In genomic region chr1:161059293-161059692, GRCh38 we compare ENCODE assay signal across 27 cellular contexts. TPM values are rescaled to one million over a fixed set of nuclear protein-coding genes. Genes with fewer than 3 reads are reported as not detected.
DNase-seq lines count a peak whose midpoint lies in the region; ATAC-seq, FAIRE-seq and TF ChIP-seq lines count a peak whose summit lies in the region.
"Had no signal": no experiment of that assay in that cellular context is flagged by ENCODE, and none has a peak within 500 bp of the region (broad histone marks: within the 10 kb centered on the region; RNA-seq: fewer than 3 reads in every experiment).

No MANE protein-coding gene starts in this region.

- H3K36me3 ChIP-seq in IMR-90 (ENCODE audit: control insufficient read depth, insufficient read depth, low read length) = no peaks in the 10 kb centered on the region
- no peaks in the 10 kb centered on the region for H3K36me3 ChIP-seq in K562 (ENCODE audit: control insufficient read depth, insufficient read depth, low read length)
- peaks cover 95% of the 10 kb centered on the region for H3K36me3 ChIP-seq in neutrophil
- peaks cover 0 to 11% (median 2%) of the 10 kb centered on the region in 4 donors for H3K36me3 ChIP-seq in upper lobe of left lung

- H2BK5ac ChIP-seq in IMR-90 (ENCODE audit: low read depth, low read length, poor library complexity, severe bottlenecking) = no peak overlapping the region

- H4K8ac ChIP-seq in IMR-90 (ENCODE audit: low read depth in 2 of 2, low read length in 2 of 2) = no peak overlapping the region

- H2AFZ ChIP-seq in IMR-90 (replicated peaks; ENCODE audit: low read length, poor library complexity) (peak overlapping the region; percentile 32), K562 (ENCODE audit: low read depth, low read length) (peak overlapping the region; percentile 46)

- H2BK20ac ChIP-seq in IMR-90 (ENCODE audit: low read depth, low read length) = no peak overlapping the region

- no peak overlapping the region for H3K4me3 Mint-ChIP-seq in activated CD4-positive, alpha-beta T cell treated with anti-CD3 and anti-CD28 coated beads for 36 hours

- H3K9me3 ChIP-seq in IMR-90 (ENCODE audit: control insufficient read depth, insufficient read depth, low read length) = no peaks in the 10 kb centered on the region
- no peaks in the 10 kb centered on the region for H3K9me3 ChIP-seq in K562 (replicated peaks; ENCODE audit: control insufficient read depth, insufficient read depth, low read depth, low read length)
- H3K9me3 ChIP-seq in neutrophil = no peaks in the 10 kb centered on the region
- no peaks in the 10 kb centered on the region for H3K9me3 ChIP-seq in upper lobe of left lung
- H3K9me3 ChIP-seq: heart right ventricle, mucosa of descending colon had no signal

- no peak overlapping the region for H3K27ac ChIP-seq in IMR-90 (ENCODE audit: insufficient read depth, low read length)
- H3K27ac ChIP-seq in K562 (ENCODE audit: extremely low read depth, low read depth, low read length) = no peak overlapping the region
- H3K27ac ChIP-seq in neutrophil = peak overlapping the region; percentile 65
- H3K27ac ChIP-seq in upper lobe of left lung = no peak overlapping the region
- H3K27ac ChIP-seq: heart right ventricle had no signal

- H2BK15ac ChIP-seq in IMR-90 (ENCODE audit: low read depth, low read length) = no peak overlapping the region

- H3K4ac ChIP-seq in IMR-90 (ENCODE audit: low read depth, low read length) = no peak overlapping the region

- no peaks in the 10 kb centered on the region for H3K79me2 ChIP-seq in K562 (ENCODE audit: control insufficient read depth, insufficient read depth, low read length)

- POLR2A ChIA-PET in activated CD4-positive, alpha-beta T cell treated with anti-CD3 and anti-CD28 coated beads for 36 hours (lab: Charles Lee) = interaction anchor here (1.3 kb wide), 1 partner anchor 13 kb away, joined by 10 read pairs; the partner anchor contains the start of gene USF1
- POLR2A ChIA-PET in IMR-90 (lab: Charles Lee; ENCODE audit: unreplicated experiment) (no interaction called here), K562 (lab: Yijun Ruan, JAX) (interaction anchor here (1.0 to 1.2 kb wide), 2 partner anchors 12 to 14 kb away, joined by 6 to 7 read pairs; partner anchors contain the start of gene USF1)

- no peak overlapping the region for H4K5ac ChIP-seq in IMR-90 (ENCODE audit: low read depth, low read length)

- H3K56ac ChIP-seq in IMR-90 (ENCODE audit: extremely low read depth, insufficient read depth, low read length) = no peak overlapping the region

- H3K27me3 ChIP-seq in IMR-90 (ENCODE audit: control insufficient read depth, insufficient read depth, low read length) (peaks cover 4% of the 10 kb centered on the region), K562 (ENCODE audit: control insufficient read depth in 2 of 2, insufficient read depth in 2 of 2, low read length in 2 of 2) (no peaks in the 10 kb centered on the region; a peak in 1 of 5 replicates), neutrophil (no peaks in the 10 kb centered on the region), upper lobe of left lung (no peaks in the 10 kb centered on the region)

- H3K27me3 Mint-ChIP-seq in activated CD4-positive, alpha-beta T cell treated with anti-CD3 and anti-CD28 coated beads for 36 hours = no peaks in the 10 kb centered on the region

- H3K9me1 ChIP-seq in IMR-90 (ENCODE audit: insufficient read depth, low read length) (no peaks in the 10 kb centered on the region), K562 (ENCODE audit: control insufficient read depth, insufficient read depth, low read length) (no peaks in the 10 kb centered on the region)

- no peak for FAIRE-seq in K562 (lab: Jason Lieb, UNC)
- FAIRE-seq: endothelial cell of umbilical vein, GM18507, urothelium cell line had no signal

- no peak overlapping the region for H2BK120ac ChIP-seq in IMR-90 (ENCODE audit: low read depth, low read length)

- H3K4me1 Mint-ChIP-seq in activated CD4-positive, alpha-beta T cell treated with anti-CD3 and anti-CD28 coated beads for 36 hours = peaks cover 55% of the 10 kb centered on the region

- H3K18ac ChIP-seq in IMR-90 (ENCODE audit: low read depth, low read length) = no peak overlapping the region

- no peak overlapping the region for H3K23ac ChIP-seq in IMR-90 (ENCODE audit: low read depth, low read length)

- peaks cover 56% of the 10 kb centered on the region for H3K36me3 Mint-ChIP-seq in activated CD4-positive, alpha-beta T cell treated with anti-CD3 and anti-CD28 coated beads for 36 hours (ENCODE audit: low read depth)

- no peak overlapping the region for H3K4me3 ChIP-seq in IMR-90 (ENCODE audit: insufficient read depth, low read depth, low read length)
- no peak overlapping the region for H3K4me3 ChIP-seq in K562
- H3K4me3 ChIP-seq in neutrophil (ENCODE audit: low read depth in 1 of 2, low read length in 1 of 2) = no peak overlapping the region
- no peak overlapping the region for H3K4me3 ChIP-seq in upper lobe of left lung
- H3K4me3 ChIP-seq: heart right ventricle, mucosa of descending colon had no signal

- H3K14ac ChIP-seq in IMR-90 (replicated peaks; ENCODE audit: low read depth, low read length) = no peak overlapping the region

- H3K4me1 ChIP-seq in IMR-90 (ENCODE audit: control insufficient read depth, insufficient read depth, low read length) (no peaks in the 10 kb centered on the region), K562 (replicated peaks in 1 of 2; ENCODE audit: control insufficient read depth in 2 of 2, insufficient read depth in 2 of 2, low read length in 2 of 2) (peaks cover 0 to 3% of the 10 kb centered on the region in 2 experiments; a peak in 2 of 5 replicates), neutrophil (ENCODE audit: control insufficient read depth in 1 of 2, insufficient read depth in 1 of 2, low read depth in 1 of 2, low read length in 1 of 2) (peaks cover 18 to 30% of the 10 kb centered on the region in 2 experiments), upper lobe of left lung (no peaks in the 10 kb centered on the region)

- no peaks in the 10 kb centered on the region for H3K79me1 ChIP-seq in IMR-90 (ENCODE audit: low read depth in 1 of 2, low read length in 2 of 2)

- CTCF ChIA-PET in activated CD4-positive, alpha-beta T cell treated with anti-CD3 and anti-CD28 coated beads for 36 hours (lab: Charles Lee) = interaction anchor here (0.9 to 1.6 kb wide), 8 partner anchors 9 to 39 kb away, joined by 3 to 7 read pairs (median 4); partner anchors contain the start of genes KLHDC9, TSTD1 and USF1
- CTCF ChIA-PET in IMR-90 (lab: Yijun Ruan, JAX) (interaction anchor here (0.7 kb wide), 1 partner anchor 212 kb away, joined by 3 read pairs; no protein-coding TSS in a partner anchor), K562 (lab: Yijun Ruan, JAX; ENCODE audit: low intra/inter-chr PET ratio) (no interaction called here)

- H3K27ac Mint-ChIP-seq in activated CD4-positive, alpha-beta T cell treated with anti-CD3 and anti-CD28 coated beads for 36 hours = peak overlapping the region; percentile 75

- dilution Hi-C loops in IMR-90 (cut with HindIII; ENCODE audit: low sequenced_read_pairs, unreplicated experiment) = no loop called here

- 20% methylated on average over 1 of the region's 6 CpGs; no CpG with 5 or more reads in 1 of the 2 experiments for WGBS in IMR-90 (ENCODE audit: extremely low coverage in 2 of 2, insufficient read length in 1 of 2), 2 experiments
- 14% methylated on average over 5 of the region's 6 CpGs for WGBS in K562 (ENCODE audit: insufficient coverage, low coverage, missing lambda C conversion rate)
- WGBS in upper lobe of left lung, 2 donors = 76 to 82% methylated on average over 6 of the region's 6 CpGs

- no peak overlapping the region for H3K9ac ChIP-seq in IMR-90 (ENCODE audit: low read depth, low read length)
- peak overlapping the region in 1 of 2 experiments; percentile 50; a peak in 1 of 4 replicates for H3K9ac ChIP-seq in K562 (ENCODE audit: insufficient read depth in 1 of 2, low read depth in 2 of 2, low read length in 2 of 2)

- H4K91ac ChIP-seq in IMR-90 (ENCODE audit: insufficient read depth, low read depth, low read length) = no peak overlapping the region

- DNase-seq in activated CD4-positive, alpha-beta T cell treated with anti-CD3 and anti-CD28 coated beads for 36 hours = no peak
- no peak for DNase-seq in activated CD4-positive, alpha-beta T cell treated with anti-CD3 and anti-CD28 coated beads for 1 hour
- DNase-seq in IMR-90 (no peak), K562 (ENCODE audit: extremely low read depth in 1 of 4, low spot score in 3 of 4) (no peak), OCI-M2 (lab: John Stamatoyannopoulos, UW; ENCODE audit: unreplicated experiment) (no peak), upper lobe of left lung (no peak), inferior parietal cortex (ENCODE audit: extremely low spot score) (no peak)
- DNase-seq: 8988T; activated CD4-positive, alpha-beta T cell treated with anti-CD3 and anti-CD28 coated beads for 48 hours; activated T-cell treated with anti-CD3 and anti-CD28 coated beads for 4 hours; AML-193; amniotic stem cell; heart right ventricle; left ventricle myocardium superior; mucosa of descending colon; NCI-H1436 treated with DMSO at 0.1 percent for 48 hours; NCI-H2171; NCI-H526 treated with DMSO at 0.1 percent for 48 hours; occipital lobe; stimulated activated CD4-positive, alpha-beta T cell treated with anti-CD3 and anti-CD28 coated beads, Interleukin-4, amount 100 ng/mL, for 4 hours; substantia nigra had no signal

- intact Hi-C loops in activated CD4-positive, alpha-beta T cell treated with anti-CD3 and anti-CD28 coated beads for 36 hours (cut with DNase I, micrococcal nuclease) = no loop called here
- intact Hi-C loops in IMR-90 (cut with micrococcal nuclease) = no loop called here
- intact Hi-C loops in K562 (cut with micrococcal nuclease) = no loop called here

- no peak for TF ChIP-seq CTCF in IMR-90 (conservative IDR thresholded peaks at IDR 0.05; ENCODE audit: low read depth, low read length)
- TF ChIP-seq CTCF in K562 (IDR thresholded peaks at IDR 0.05 in 2 of 3, conservative IDR thresholded peaks at IDR 0.05 in 1 of 3; ENCODE audit: insufficient read depth in 2 of 3, low read depth in 1 of 3, low read length in 3 of 3) = no peak
- TF ChIP-seq CTCF in neutrophil (IDR thresholded peaks at IDR 0.05) = no peak
- no peak for TF ChIP-seq CTCF in upper lobe of left lung (IDR thresholded peaks at IDR 0.05)

- in situ Hi-C loops in IMR-90 (cut with MboI; ENCODE audit: low sequenced_read_pairs) (no loop called here), K562 (cut with MboI) (no loop called here)

- no peak overlapping the region for H2AK5ac ChIP-seq in IMR-90 (ENCODE audit: low read depth, low read length)

- H2AK9ac ChIP-seq in IMR-90 (replicated peaks; ENCODE audit: low read depth, low read length, poor library complexity) = no peak overlapping the region

- TF ChIP-seq RAD21 in IMR-90 (IDR thresholded peaks at IDR 0.05; ENCODE audit: low read length) (no peak), K562 (CRISPR knock-in tag; conservative IDR thresholded peaks at IDR 0.05 in 1 of 2, IDR thresholded peaks at IDR 0.05 in 1 of 2) (no peak)

- no peak overlapping the region for H3K4me2 ChIP-seq in IMR-90 (ENCODE audit: low read depth, low read length)
- H3K4me2 ChIP-seq in K562 (ENCODE audit: insufficient read depth, low read length) = no peak overlapping the region

- TF ChIP-seq EP300 in K562 (IDR thresholded peaks at IDR 0.05; ENCODE audit: low read length) (no peak), upper lobe of left lung (IDR thresholded peaks at IDR 0.05) (no peak)

- no peak for ATAC-seq in activated CD4-positive, alpha-beta T cell treated with anti-CD3 and anti-CD28 coated beads for 36 hours
- ATAC-seq in IMR-90 (ENCODE audit: low read depth) = no peak
- peak; percentile 78 for ATAC-seq in K562
- no peak for ATAC-seq in upper lobe of left lung (ENCODE audit: low FRiP score in 2 of 2)
- ATAC-seq: HCT116, heart right ventricle, left ventricle myocardium superior, mucosa of descending colon, Right ventricle myocardium inferior had no signal

- H4K20me1 ChIP-seq in IMR-90 (ENCODE audit: insufficient read depth, low read length) (no peaks in the 10 kb centered on the region), K562 (replicated peaks; ENCODE audit: control insufficient read depth, insufficient read depth, low read length) (no peaks in the 10 kb centered on the region)

- H3K9me3 Mint-ChIP-seq in activated CD4-positive, alpha-beta T cell treated with anti-CD3 and anti-CD28 coated beads for 36 hours (ENCODE audit: low read depth) = no peaks in the 10 kb centered on the region

- BruUV-seq in IMR-90 (replicated peaks; lab: Mats Ljungman, UMichigan) (no TSS peak), K562 (replicated peaks; lab: Mats Ljungman, UMichigan) (no TSS peak)

- TF ChIP-seq POLR2A in IMR-90 (IDR thresholded peaks at IDR 0.05; ENCODE audit: low read depth, low read length) (no peak), K562 (conservative IDR thresholded peaks at IDR 0.05) (no peak), upper lobe of left lung (IDR thresholded peaks at IDR 0.05) (no peak)

RNA-seq across cellular contexts. Expression of gene ARHGAP30, which starts 10.4 kb away (rescaled TPM):
- 100 to 1,000 TPM; 125 to 165 TPM for total RNA-seq in activated CD4-positive, alpha-beta T cell treated with anti-CD3 and anti-CD28 coated beads for 36 hours
- total RNA-seq in IMR-90 (2012; rRNA removed) = not detected in 2 replicates
- 0.02 and 0.03 TPM in 2 replicates for polyA plus RNA-seq in IMR-90 (2012; rRNA removed)
- not detected in 2 replicates for polyA plus RNA-seq in IMR-90 (2012; cell fraction: cytosol; rRNA removed)
- polyA plus RNA-seq in IMR-90 (2012; cell fraction: nucleus; rRNA removed; ENCODE audit: low replicate concordance) = 0.05 TPM in 1 of 2 replicates, not detected in the other
- total RNA-seq in K562 (2011; cell fraction: chromatin; rRNA removed; ENCODE audit: low replicate concordance) = 0.12 and 0.28 TPM in 2 replicates
- total RNA-seq in K562 (2011; cell fraction: nucleolus; rRNA removed) = 0.13 and 0.17 TPM in 2 replicates
- total RNA-seq in K562 (2011; cell fraction: nucleoplasm; rRNA removed) = 0.15 TPM in 1 of 2 replicates, not detected in the other
- 0.04 and 0.73 TPM in 2 replicates for total RNA-seq in K562 (2014; rRNA removed)
- 0.06 and 0.07 TPM in 2 replicates for total RNA-seq in K562 (2014; rRNA removed; fragmentation: Illumina TruSeq; extraction: Trizol)
- total RNA-seq in K562 (2015; rRNA removed; fragmentation: Illumina TruSeq; extraction: Trizol) = 0.04 and 0.07 TPM in 2 replicates
- 0.35 and 0.42 TPM in 2 replicates for total RNA-seq in K562 (2021)
- 0.12 and 0.20 TPM in 2 replicates for polyA plus RNA-seq in K562 (2011; rRNA removed)
- 0.15 and 0.58 TPM in 2 replicates for polyA plus RNA-seq in K562 (2011; cell fraction: cytosol; rRNA removed)
- 0.10 and 0.28 TPM in 2 replicates for polyA plus RNA-seq in K562 (2011; cell fraction: nucleus; rRNA removed)
- 0.21 and 0.39 TPM in 2 replicates for polyA plus RNA-seq in K562 (2012)
- 0.11 and 0.12 TPM in 2 replicates for polyA plus RNA-seq in K562 (2014; fragmentation: Illumina TruSeq; extraction: Trizol)
- polyA plus RNA-seq in K562 (2014; fragmentation: Nextera tagmentation; extraction: Ambion mirVana) = under 1 TPM; 0.01 to 0.03 TPM
- 0.17 and 0.18 TPM in 2 replicates for polyA plus RNA-seq in K562 (2014; rRNA removed)
- polyA minus RNA-seq in K562 (2011; rRNA and poly(A)+ RNA removed) = 0.09 and 0.14 TPM in 2 replicates
- 0.19 TPM in 1 of 2 replicates, not detected in the other for polyA minus RNA-seq in K562 (2011; cell fraction: cytosol; rRNA and poly(A)+ RNA removed)
- not detected in 2 replicates for polyA minus RNA-seq in K562 (2011; cell fraction: nucleus; rRNA and poly(A)+ RNA removed)
- total RNA-seq in upper lobe of left lung = 10 to 100 TPM; 26.8 to 69.9 (median 51.2) TPM
- total RNA-seq: endothelial cell of umbilical vein had no signal
- polyA plus RNA-seq: endothelial cell of umbilical vein had no signal

RNA-seq across cellular contexts. Expression of gene USF1, which starts 13.5 kb away (rescaled TPM):
- total RNA-seq in activated CD4-positive, alpha-beta T cell treated with anti-CD3 and anti-CD28 coated beads for 36 hours = 10 to 100 TPM; 34.5 to 42.8 TPM
- total RNA-seq in IMR-90 (2012; rRNA removed) = 62.2 and 78.9 TPM in 2 replicates
- polyA plus RNA-seq in IMR-90 (2012; rRNA removed) = 34.6 and 37.1 TPM in 2 replicates
- 14.0 and 18.6 TPM in 2 replicates for polyA plus RNA-seq in IMR-90 (2012; cell fraction: cytosol; rRNA removed)
- polyA plus RNA-seq in IMR-90 (2012; cell fraction: nucleus; rRNA removed; ENCODE audit: low replicate concordance) = 122 and 130 TPM in 2 replicates
- 56.3 and 125 TPM in 2 replicates for total RNA-seq in K562 (2011; cell fraction: chromatin; rRNA removed; ENCODE audit: low replicate concordance)
- total RNA-seq in K562 (2011; cell fraction: nucleolus; rRNA removed) = 93.4 and 97.7 TPM in 2 replicates
- 70.5 and 77.6 TPM in 2 replicates for total RNA-seq in K562 (2011; cell fraction: nucleoplasm; rRNA removed)
- 59.8 and 77.5 TPM in 2 replicates for total RNA-seq in K562 (2014; rRNA removed)
- total RNA-seq in K562 (2014; rRNA removed; fragmentation: Illumina TruSeq; extraction: Trizol) = 43.1 and 52.9 TPM in 2 replicates
- total RNA-seq in K562 (2015; rRNA removed; fragmentation: Illumina TruSeq; extraction: Trizol) = 56.4 and 57.5 TPM in 2 replicates
- total RNA-seq in K562 (2021) = 50.6 and 51.1 TPM in 2 replicates
- polyA plus RNA-seq in K562 (2011; rRNA removed) = 52.8 and 54.2 TPM in 2 replicates
- 52.1 and 58.4 TPM in 2 replicates for polyA plus RNA-seq in K562 (2011; cell fraction: cytosol; rRNA removed)
- 205 and 262 TPM in 2 replicates for polyA plus RNA-seq in K562 (2011; cell fraction: nucleus; rRNA removed)
- 44.8 and 45.4 TPM in 2 replicates for polyA plus RNA-seq in K562 (2012)
- 53.1 and 57.5 TPM in 2 replicates for polyA plus RNA-seq in K562 (2014; fragmentation: Illumina TruSeq; extraction: Trizol)
- 10 to 100 TPM in 1 of 2 experiments, 1 to 10 TPM in 1; 7.4 to 46.3 TPM for polyA plus RNA-seq in K562 (2014; fragmentation: Nextera tagmentation; extraction: Ambion mirVana)
- 50.9 and 60.2 TPM in 2 replicates for polyA plus RNA-seq in K562 (2014; rRNA removed)
- 67.4 and 82.4 TPM in 2 replicates for polyA minus RNA-seq in K562 (2011; rRNA and poly(A)+ RNA removed)
- 31.4 and 33.5 TPM in 2 replicates for polyA minus RNA-seq in K562 (2011; cell fraction: cytosol; rRNA and poly(A)+ RNA removed)
- polyA minus RNA-seq in K562 (2011; cell fraction: nucleus; rRNA and poly(A)+ RNA removed) = 33.8 and 36.8 TPM in 2 replicates
- 100 to 1,000 TPM in 1 of 6 donors, 10 to 100 TPM in 5; 78.2 to 151 (median 84.2) TPM for total RNA-seq in upper lobe of left lung

RNA-seq across cellular contexts. Expression of gene TSTD1, which starts 20.5 kb away (rescaled TPM):
- total RNA-seq in activated CD4-positive, alpha-beta T cell treated with anti-CD3 and anti-CD28 coated beads for 36 hours = 10 to 100 TPM; 26.0 to 42.8 TPM
- not detected in 2 replicates for total RNA-seq in IMR-90 (2012; rRNA removed)
- polyA plus RNA-seq in IMR-90 (2012; rRNA removed) = 0.21 TPM in 1 of 2 replicates, not detected in the other
- polyA plus RNA-seq in IMR-90 (2012; cell fraction: cytosol; rRNA removed) = 0.49 TPM in 1 of 2 replicates, not detected in the other
- 0.25 and 0.46 TPM in 2 replicates for polyA plus RNA-seq in IMR-90 (2012; cell fraction: nucleus; rRNA removed; ENCODE audit: low replicate concordance)
- 1.5 and 4.4 TPM in 2 replicates for total RNA-seq in K562 (2011; cell fraction: chromatin; rRNA removed; ENCODE audit: low replicate concordance)
- 2.0 and 3.0 TPM in 2 replicates for total RNA-seq in K562 (2011; cell fraction: nucleolus; rRNA removed)
- 2.4 and 4.0 TPM in 2 replicates for total RNA-seq in K562 (2011; cell fraction: nucleoplasm; rRNA removed)
- total RNA-seq in K562 (2014; rRNA removed) = not detected in 2 replicates
- not detected in 2 replicates for total RNA-seq in K562 (2014; rRNA removed; fragmentation: Illumina TruSeq; extraction: Trizol)
- 0.23 TPM in 1 of 2 replicates, not detected in the other for total RNA-seq in K562 (2015; rRNA removed; fragmentation: Illumina TruSeq; extraction: Trizol)
- 0.38 and 0.53 TPM in 2 replicates for total RNA-seq in K562 (2021)
- 0.23 TPM in 1 of 2 replicates, not detected in the other for polyA plus RNA-seq in K562 (2011; rRNA removed)
- not detected in 2 replicates for polyA plus RNA-seq in K562 (2011; cell fraction: cytosol; rRNA removed)
- 1.3 and 3.0 TPM in 2 replicates for polyA plus RNA-seq in K562 (2011; cell fraction: nucleus; rRNA removed)
- polyA plus RNA-seq in K562 (2012) = 0.26 and 0.84 TPM in 2 replicates
- polyA plus RNA-seq in K562 (2014; fragmentation: Illumina TruSeq; extraction: Trizol) = not detected in 2 replicates
- polyA plus RNA-seq in K562 (2014; fragmentation: Nextera tagmentation; extraction: Ambion mirVana) = not detected
- 0.23 and 0.27 TPM in 2 replicates for polyA plus RNA-seq in K562 (2014; rRNA removed)
- polyA minus RNA-seq in K562 (2011; rRNA and poly(A)+ RNA removed) = 0.53 TPM in 1 of 2 replicates, not detected in the other
- polyA minus RNA-seq in K562 (2011; cell fraction: cytosol; rRNA and poly(A)+ RNA removed) = not detected in 2 replicates
- 0.81 and 1.1 TPM in 2 replicates for polyA minus RNA-seq in K562 (2011; cell fraction: nucleus; rRNA and poly(A)+ RNA removed)
- 100 to 1,000 TPM in 4 of 6 donors, 10 to 100 TPM in 2; 56.2 to 170 (median 113) TPM for total RNA-seq in upper lobe of left lung

RNA-seq across cellular contexts. Expression of gene NECTIN4, which starts 30.1 kb away (rescaled TPM):
- not detected for total RNA-seq in activated CD4-positive, alpha-beta T cell treated with anti-CD3 and anti-CD28 coated beads for 36 hours
- total RNA-seq in IMR-90 (2012; rRNA removed) (under 0.01 and 0.18 TPM in 2 replicates), K562 (2014; rRNA removed) (not detected in 2 replicates), K562 (2014; rRNA removed; fragmentation: Illumina TruSeq; extraction: Trizol) (not detected in 2 replicates), K562 (2015; rRNA removed; fragmentation: Illumina TruSeq; extraction: Trizol) (not detected in 2 replicates), K562 (2021) (0.09 TPM in 1 of 2 replicates, not detected in the other), upper lobe of left lung (10 to 100 TPM in 4 of 6 donors, 1 to 10 TPM in 2; 5.2 to 19.9 (median 12.1) TPM)
- polyA plus RNA-seq in IMR-90 (2012; rRNA removed) (0.13 and 0.24 TPM in 2 replicates), K562 (2011; rRNA removed) (0.01 TPM in 1 of 2 replicates, not detected in the other), K562 (2014; fragmentation: Illumina TruSeq; extraction: Trizol) (not detected in 2 replicates), K562 (2014; fragmentation: Nextera tagmentation; extraction: Ambion mirVana) (not detected), K562 (2014; rRNA removed) (0.09 TPM in 1 of 2 replicates, not detected in the other)
- polyA plus RNA-seq in IMR-90 (2012; cell fraction: cytosol; rRNA removed) = 0.02 and 0.20 TPM in 2 replicates
- 0.18 and 0.58 TPM in 2 replicates for polyA plus RNA-seq in IMR-90 (2012; cell fraction: nucleus; rRNA removed; ENCODE audit: low replicate concordance)
- total RNA-seq in K562 (2011; cell fraction: chromatin; rRNA removed; ENCODE audit: low replicate concordance) = 0.16 and 0.25 TPM in 2 replicates
- not detected in 2 replicates for total RNA-seq in K562 (2011; cell fraction: nucleolus; rRNA removed)
- not detected in 2 replicates for total RNA-seq in K562 (2011; cell fraction: nucleoplasm; rRNA removed)
- polyA plus RNA-seq in K562 (2011; cell fraction: cytosol; rRNA removed) = 0.01 and 0.13 TPM in 2 replicates
- 0.10 and 0.18 TPM in 2 replicates for polyA plus RNA-seq in K562 (2011; cell fraction: nucleus; rRNA removed)
- 0.07 and 0.12 TPM in 2 replicates for polyA plus RNA-seq in K562 (2012)
- polyA minus RNA-seq in K562 (2011; rRNA and poly(A)+ RNA removed) = not detected in 2 replicates
- not detected in 2 replicates for polyA minus RNA-seq in K562 (2011; cell fraction: cytosol; rRNA and poly(A)+ RNA removed)
- 0.27 TPM in 1 of 2 replicates, not detected in the other for polyA minus RNA-seq in K562 (2011; cell fraction: nucleus; rRNA and poly(A)+ RNA removed)
- total RNA-seq: left ventricle myocardium superior, occipital lobe, Right ventricle myocardium inferior had no signal

RNA-seq across cellular contexts. Expression of gene F11R, which starts 38.3 kb away (rescaled TPM):
- 10 to 100 TPM; 16.9 to 25.2 TPM for total RNA-seq in activated CD4-positive, alpha-beta T cell treated with anti-CD3 and anti-CD28 coated beads for 36 hours
- total RNA-seq in IMR-90 (2012; rRNA removed) (0.83 and 2.2 TPM in 2 replicates), K562 (2014; rRNA removed) (27.4 and 33.9 TPM in 2 replicates), K562 (2014; rRNA removed; fragmentation: Illumina TruSeq; extraction: Trizol) (66.3 and 74.4 TPM in 2 replicates), K562 (2015; rRNA removed; fragmentation: Illumina TruSeq; extraction: Trizol) (45.6 and 46.4 TPM in 2 replicates), K562 (2021) (52.9 and 60.6 TPM in 2 replicates), upper lobe of left lung (100 to 1,000 TPM in 5 of 6 donors, 10 to 100 TPM in 1; 99.0 to 209 (median 172) TPM)
- polyA plus RNA-seq in IMR-90 (2012; rRNA removed) (0.47 and 0.79 TPM in 2 replicates), K562 (2011; rRNA removed) (187 and 204 TPM in 2 replicates), K562 (2014; fragmentation: Illumina TruSeq; extraction: Trizol) (101 and 117 TPM in 2 replicates), K562 (2014; fragmentation: Nextera tagmentation; extraction: Ambion mirVana) (10 to 100 TPM; 30.6 to 52.5 TPM), K562 (2014; rRNA removed) (29.3 and 34.0 TPM in 2 replicates)
- polyA plus RNA-seq in IMR-90 (2012; cell fraction: cytosol; rRNA removed) = 0.78 and 2.0 TPM in 2 replicates
- polyA plus RNA-seq in IMR-90 (2012; cell fraction: nucleus; rRNA removed; ENCODE audit: low replicate concordance) = 0.44 and 0.60 TPM in 2 replicates
- total RNA-seq in K562 (2011; cell fraction: chromatin; rRNA removed; ENCODE audit: low replicate concordance) = 141 and 286 TPM in 2 replicates
- 122 and 178 TPM in 2 replicates for total RNA-seq in K562 (2011; cell fraction: nucleolus; rRNA removed)
- total RNA-seq in K562 (2011; cell fraction: nucleoplasm; rRNA removed) = 177 and 186 TPM in 2 replicates
- 165 and 171 TPM in 2 replicates for polyA plus RNA-seq in K562 (2011; cell fraction: cytosol; rRNA removed)
- 81.4 and 97.5 TPM in 2 replicates for polyA plus RNA-seq in K562 (2011; cell fraction: nucleus; rRNA removed)
- 38.5 and 65.7 TPM in 2 replicates for polyA plus RNA-seq in K562 (2012)
- 160 and 231 TPM in 2 replicates for polyA minus RNA-seq in K562 (2011; rRNA and poly(A)+ RNA removed)
- polyA minus RNA-seq in K562 (2011; cell fraction: cytosol; rRNA and poly(A)+ RNA removed) = 62.2 and 87.5 TPM in 2 replicates
- 21.8 and 42.3 TPM in 2 replicates for polyA minus RNA-seq in K562 (2011; cell fraction: nucleus; rRNA and poly(A)+ RNA removed)

Comparison
In these comparisons a context has a peak if more than half of its experiments do, and no peak if none do; other contexts are left out.
1. RNA of gene ARHGAP30, which starts 10.4 kb away (total RNA-seq): 125 to 165 TPM in activated CD4-positive, alpha-beta T cell treated with anti-CD3 and anti-CD28 coated beads for 36 hours and 26.8 to 69.9 TPM in upper lobe of left lung; 0.04 to 0.73 TPM in K562 and not detected in IMR-90; every median in the first group is over 10 times any median in the second.
2. RNA of gene TSTD1, which starts 20.5 kb away (total RNA-seq): 56.2 to 170 TPM in upper lobe of left lung and 26.0 to 42.8 TPM in activated CD4-positive, alpha-beta T cell treated with anti-CD3 and anti-CD28 coated beads for 36 hours; not detected in IMR-90 and 0.23 to 4.4 TPM in K562; every median in the first group is over 4 times any median in the second.